ENCODE assay signal across 1 cellular context in the genomic region with DNA sequence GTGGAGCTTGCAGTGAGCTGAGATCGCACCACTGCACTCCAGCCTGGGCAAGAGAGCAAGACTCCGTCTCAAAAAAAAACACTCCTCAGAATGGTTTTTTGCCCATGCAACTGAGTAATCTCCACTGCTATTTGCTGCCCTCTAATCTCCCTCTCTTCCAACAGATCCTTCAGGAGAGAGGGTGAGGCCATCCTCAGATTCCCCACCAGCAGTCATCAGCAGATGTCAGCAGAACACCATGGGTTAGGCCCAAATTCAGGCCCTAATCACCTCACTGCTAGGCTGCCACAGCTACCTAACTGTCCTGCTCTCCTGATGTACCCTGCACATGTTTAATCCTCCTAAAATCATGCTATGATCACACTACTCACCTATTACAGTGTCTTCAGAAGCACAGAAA.
TF ChIP-seq lines count a peak whose summit lies in the region.

No MANE protein-coding gene starts in this region.

TF ChIP-seq in HCT116, 20 proteins besides CTCF, POLR2A, EP300 and RAD21 (continued from another document):
- TF ChIP-seq ZFX (IDR thresholded peaks at IDR 0.05), result no peak
- TF ChIP-seq FOSL1 (IDR thresholded peaks at IDR 0.05; ENCODE audit: low read depth), result no peak
